Comparison of ENCODE assay signal across 1 cellular context in genomic region chr4:125432078-125432477, GRCh38.
TF ChIP-seq lines count a peak whose summit lies in the region.

No MANE protein-coding gene starts in this region.

TF ChIP-seq in HepG2, 621 proteins besides CTCF, POLR2A, EP300 and RAD21 (continued from another document):
- no peak for TF ChIP-seq ZNF800 (CRISPR knock-in tag; IDR thresholded peaks at IDR 0.05)
- TF ChIP-seq, protein P1, sequence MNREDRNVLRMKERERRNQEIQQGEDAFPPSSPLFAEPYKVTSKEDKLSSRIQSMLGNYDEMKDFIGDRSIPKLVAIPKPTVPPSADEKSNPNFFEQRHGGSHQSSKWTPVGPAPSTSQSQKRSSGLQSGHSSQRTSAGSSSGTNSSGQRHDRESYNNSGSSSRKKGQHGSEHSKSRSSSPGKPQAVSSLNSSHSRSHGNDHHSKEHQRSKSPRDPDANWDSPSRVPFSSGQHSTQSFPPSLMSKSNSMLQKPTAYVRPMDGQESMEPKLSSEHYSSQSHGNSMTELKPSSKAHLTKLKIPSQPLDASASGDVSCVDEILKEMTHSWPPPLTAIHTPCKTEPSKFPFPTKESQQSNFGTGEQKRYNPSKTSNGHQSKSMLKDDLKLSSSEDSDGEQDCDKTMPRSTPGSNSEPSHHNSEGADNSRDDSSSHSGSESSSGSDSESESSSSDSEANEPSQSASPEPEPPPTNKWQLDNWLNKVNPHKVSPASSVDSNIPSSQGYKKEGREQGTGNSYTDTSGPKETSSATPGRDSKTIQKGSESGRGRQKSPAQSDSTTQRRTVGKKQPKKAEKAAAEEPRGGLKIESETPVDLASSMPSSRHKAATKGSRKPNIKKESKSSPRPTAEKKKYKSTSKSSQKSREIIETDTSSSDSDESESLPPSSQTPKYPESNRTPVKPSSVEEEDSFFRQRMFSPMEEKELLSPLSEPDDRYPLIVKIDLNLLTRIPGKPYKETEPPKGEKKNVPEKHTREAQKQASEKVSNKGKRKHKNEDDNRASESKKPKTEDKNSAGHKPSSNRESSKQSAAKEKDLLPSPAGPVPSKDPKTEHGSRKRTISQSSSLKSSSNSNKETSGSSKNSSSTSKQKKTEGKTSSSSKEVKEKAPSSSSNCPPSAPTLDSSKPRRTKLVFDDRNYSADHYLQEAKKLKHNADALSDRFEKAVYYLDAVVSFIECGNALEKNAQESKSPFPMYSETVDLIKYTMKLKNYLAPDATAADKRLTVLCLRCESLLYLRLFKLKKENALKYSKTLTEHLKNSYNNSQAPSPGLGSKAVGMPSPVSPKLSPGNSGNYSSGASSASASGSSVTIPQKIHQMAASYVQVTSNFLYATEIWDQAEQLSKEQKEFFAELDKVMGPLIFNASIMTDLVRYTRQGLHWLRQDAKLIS (CRISPR knock-in tag; IDR thresholded peaks at IDR 0.05) = no peak
- no peak for TF ChIP-seq IRX3 (CRISPR knock-in tag; IDR thresholded peaks at IDR 0.05; ENCODE audit: borderline replicate concordance, low read depth)
- TF ChIP-seq, protein P2, sequence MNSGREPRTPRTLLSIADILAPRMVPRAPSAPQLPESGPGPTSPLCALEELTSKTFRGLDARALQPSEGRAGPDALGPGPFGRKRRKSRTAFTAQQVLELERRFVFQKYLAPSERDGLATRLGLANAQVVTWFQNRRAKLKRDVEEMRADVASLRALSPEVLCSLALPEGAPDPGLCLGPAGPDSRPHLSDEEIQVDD (CRISPR knock-in tag; IDR thresholded peaks at IDR 0.05; ENCODE audit: borderline replicate concordance) = no peak
- TF ChIP-seq ZNF34 (CRISPR knock-in tag; IDR thresholded peaks at IDR 0.05; ENCODE audit: borderline replicate concordance) = no peak
- TF ChIP-seq ZNF530 (CRISPR knock-in tag; IDR thresholded peaks at IDR 0.05; ENCODE audit: low read depth) = no peak
